ENCODE assay signal across 1 cellular context in the genomic region with DNA sequence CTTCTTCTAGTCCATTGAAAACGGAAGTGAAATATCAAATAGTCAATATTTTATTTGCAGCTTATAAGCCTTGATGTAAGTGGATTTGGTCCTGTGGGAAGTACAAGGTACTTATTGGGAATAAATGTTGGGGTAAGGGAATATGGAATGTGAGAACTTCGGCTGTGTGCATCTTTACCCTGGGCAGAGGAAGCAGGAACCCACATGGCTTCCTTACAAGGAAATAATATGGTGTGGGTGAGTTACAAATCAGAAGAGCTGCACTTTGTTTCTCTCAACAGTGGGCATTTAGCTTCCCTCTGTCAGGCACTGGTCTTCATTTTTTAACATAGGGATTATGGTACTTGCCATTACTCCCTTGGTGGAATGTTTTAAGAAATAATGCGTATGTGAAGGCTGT.
TF ChIP-seq lines count a peak whose summit lies in the region.

No MANE protein-coding gene starts in this region.

TF ChIP-seq in GM23338, 12 proteins besides CTCF, POLR2A, EP300 and RAD21:
- TF ChIP-seq EZH2 (IDR thresholded peaks at IDR 0.05; ENCODE audit: low read depth, unreplicated experiment), result no peak
- TF ChIP-seq STAT1 (IDR thresholded peaks at IDR 0.05; ENCODE audit: unreplicated experiment), result no peak
- no peak for TF ChIP-seq ZNF331 (CRISPR knock-in tag; IDR thresholded peaks at IDR 0.05; ENCODE audit: low read depth)
- TF ChIP-seq ETS1 (IDR thresholded peaks at IDR 0.05), result no peak
- no peak for TF ChIP-seq EZH2phosphoT487 (IDR thresholded peaks at IDR 0.05; ENCODE audit: unreplicated experiment)
- TF ChIP-seq, protein P1, sequence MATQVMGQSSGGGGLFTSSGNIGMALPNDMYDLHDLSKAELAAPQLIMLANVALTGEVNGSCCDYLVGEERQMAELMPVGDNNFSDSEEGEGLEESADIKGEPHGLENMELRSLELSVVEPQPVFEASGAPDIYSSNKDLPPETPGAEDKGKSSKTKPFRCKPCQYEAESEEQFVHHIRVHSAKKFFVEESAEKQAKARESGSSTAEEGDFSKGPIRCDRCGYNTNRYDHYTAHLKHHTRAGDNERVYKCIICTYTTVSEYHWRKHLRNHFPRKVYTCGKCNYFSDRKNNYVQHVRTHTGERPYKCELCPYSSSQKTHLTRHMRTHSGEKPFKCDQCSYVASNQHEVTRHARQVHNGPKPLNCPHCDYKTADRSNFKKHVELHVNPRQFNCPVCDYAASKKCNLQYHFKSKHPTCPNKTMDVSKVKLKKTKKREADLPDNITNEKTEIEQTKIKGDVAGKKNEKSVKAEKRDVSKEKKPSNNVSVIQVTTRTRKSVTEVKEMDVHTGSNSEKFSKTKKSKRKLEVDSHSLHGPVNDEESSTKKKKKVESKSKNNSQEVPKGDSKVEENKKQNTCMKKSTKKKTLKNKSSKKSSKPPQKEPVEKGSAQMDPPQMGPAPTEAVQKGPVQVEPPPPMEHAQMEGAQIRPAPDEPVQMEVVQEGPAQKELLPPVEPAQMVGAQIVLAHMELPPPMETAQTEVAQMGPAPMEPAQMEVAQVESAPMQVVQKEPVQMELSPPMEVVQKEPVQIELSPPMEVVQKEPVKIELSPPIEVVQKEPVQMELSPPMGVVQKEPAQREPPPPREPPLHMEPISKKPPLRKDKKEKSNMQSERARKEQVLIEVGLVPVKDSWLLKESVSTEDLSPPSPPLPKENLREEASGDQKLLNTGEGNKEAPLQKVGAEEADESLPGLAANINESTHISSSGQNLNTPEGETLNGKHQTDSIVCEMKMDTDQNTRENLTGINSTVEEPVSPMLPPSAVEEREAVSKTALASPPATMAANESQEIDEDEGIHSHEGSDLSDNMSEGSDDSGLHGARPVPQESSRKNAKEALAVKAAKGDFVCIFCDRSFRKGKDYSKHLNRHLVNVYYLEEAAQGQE (IDR thresholded peaks at IDR 0.05; ENCODE audit: unreplicated experiment), result no peak
- TF ChIP-seq, protein P2, sequence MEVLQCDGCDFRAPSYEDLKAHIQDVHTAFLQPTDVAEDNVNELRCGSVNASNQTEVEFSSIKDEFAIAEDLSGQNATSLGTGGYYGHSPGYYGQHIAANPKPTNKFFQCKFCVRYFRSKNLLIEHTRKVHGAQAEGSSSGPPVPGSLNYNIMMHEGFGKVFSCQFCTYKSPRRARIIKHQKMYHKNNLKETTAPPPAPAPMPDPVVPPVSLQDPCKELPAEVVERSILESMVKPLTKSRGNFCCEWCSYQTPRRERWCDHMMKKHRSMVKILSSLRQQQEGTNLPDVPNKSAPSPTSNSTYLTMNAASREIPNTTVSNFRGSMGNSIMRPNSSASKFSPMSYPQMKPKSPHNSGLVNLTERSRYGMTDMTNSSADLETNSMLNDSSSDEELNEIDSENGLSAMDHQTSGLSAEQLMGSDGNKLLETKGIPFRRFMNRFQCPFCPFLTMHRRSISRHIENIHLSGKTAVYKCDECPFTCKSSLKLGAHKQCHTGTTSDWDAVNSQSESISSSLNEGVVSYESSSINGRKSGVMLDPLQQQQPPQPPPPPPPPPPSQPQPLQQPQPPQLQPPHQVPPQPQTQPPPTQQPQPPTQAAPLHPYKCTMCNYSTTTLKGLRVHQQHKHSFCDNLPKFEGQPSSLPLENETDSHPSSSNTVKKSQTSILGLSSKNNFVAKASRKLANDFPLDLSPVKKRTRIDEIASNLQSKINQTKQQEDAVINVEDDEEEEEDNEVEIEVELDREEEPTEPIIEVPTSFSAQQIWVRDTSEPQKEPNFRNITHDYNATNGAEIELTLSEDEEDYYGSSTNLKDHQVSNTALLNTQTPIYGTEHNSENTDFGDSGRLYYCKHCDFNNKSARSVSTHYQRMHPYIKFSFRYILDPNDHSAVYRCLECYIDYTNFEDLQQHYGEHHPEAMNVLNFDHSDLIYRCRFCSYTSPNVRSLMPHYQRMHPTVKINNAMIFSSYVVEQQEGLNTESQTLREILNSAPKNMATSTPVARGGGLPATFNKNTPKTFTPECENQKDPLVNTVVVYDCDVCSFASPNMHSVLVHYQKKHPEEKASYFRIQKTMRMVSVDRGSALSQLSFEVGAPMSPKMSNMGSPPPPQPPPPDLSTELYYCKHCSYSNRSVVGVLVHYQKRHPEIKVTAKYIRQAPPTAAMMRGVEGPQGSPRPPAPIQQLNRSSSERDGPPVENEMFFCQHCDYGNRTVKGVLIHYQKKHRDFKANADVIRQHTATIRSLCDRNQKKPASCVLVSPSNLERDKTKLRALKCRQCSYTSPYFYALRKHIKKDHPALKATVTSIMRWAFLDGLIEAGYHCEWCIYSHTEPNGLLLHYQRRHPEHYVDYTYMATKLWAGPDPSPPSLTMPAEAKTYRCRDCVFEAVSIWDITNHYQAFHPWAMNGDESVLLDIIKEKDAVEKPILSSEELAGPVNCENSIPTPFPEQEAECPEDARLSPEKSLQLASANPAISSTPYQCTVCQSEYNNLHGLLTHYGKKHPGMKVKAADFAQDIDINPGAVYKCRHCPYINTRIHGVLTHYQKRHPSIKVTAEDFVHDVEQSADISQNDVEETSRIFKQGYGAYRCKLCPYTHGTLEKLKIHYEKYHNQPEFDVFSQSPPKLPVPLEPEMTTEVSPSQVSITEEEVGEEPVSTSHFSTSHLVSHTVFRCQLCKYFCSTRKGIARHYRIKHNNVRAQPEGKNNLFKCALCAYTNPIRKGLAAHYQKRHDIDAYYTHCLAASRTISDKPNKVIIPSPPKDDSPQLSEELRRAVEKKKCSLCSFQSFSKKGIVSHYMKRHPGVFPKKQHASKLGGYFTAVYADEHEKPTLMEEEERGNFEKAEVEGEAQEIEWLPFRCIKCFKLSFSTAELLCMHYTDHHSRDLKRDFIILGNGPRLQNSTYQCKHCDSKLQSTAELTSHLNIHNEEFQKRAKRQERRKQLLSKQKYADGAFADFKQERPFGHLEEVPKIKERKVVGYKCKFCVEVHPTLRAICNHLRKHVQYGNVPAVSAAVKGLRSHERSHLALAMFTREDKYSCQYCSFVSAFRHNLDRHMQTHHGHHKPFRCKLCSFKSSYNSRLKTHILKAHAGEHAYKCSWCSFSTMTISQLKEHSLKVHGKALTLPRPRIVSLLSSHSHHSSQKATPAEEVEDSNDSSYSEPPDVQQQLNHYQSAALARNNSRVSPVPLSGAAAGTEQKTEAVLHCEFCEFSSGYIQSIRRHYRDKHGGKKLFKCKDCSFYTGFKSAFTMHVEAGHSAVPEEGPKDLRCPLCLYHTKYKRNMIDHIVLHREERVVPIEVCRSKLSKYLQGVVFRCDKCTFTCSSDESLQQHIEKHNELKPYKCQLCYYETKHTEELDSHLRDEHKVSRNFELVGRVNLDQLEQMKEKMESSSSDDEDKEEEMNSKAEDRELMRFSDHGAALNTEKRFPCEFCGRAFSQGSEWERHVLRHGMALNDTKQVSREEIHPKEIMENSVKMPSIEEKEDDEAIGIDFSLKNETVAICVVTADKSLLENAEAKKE (CRISPR knock-in tag; IDR thresholded peaks at IDR 0.05), result no peak
- TF ChIP-seq NANOG (IDR thresholded peaks at IDR 0.05; ENCODE audit: borderline replicate concordance), result no peak
- no peak for TF ChIP-seq POLR2AphosphoS5 (IDR thresholded peaks at IDR 0.05; ENCODE audit: low read depth)
- TF ChIP-seq CREB1 (CRISPR knock-in tag; IDR thresholded peaks at IDR 0.05; ENCODE audit: low read depth), result no peak
- no peak for TF ChIP-seq ZNF114 (CRISPR knock-in tag; IDR thresholded peaks at IDR 0.05)
- no peak for TF ChIP-seq JUNB (IDR thresholded peaks at IDR 0.05; ENCODE audit: unreplicated experiment)
